ENCODE assay signal across 8 cellular contexts in genomic region chr14:92460916-92461579, GRCh38. TPM values are rescaled to one million over a fixed set of nuclear protein-coding genes. Genes with fewer than 3 reads are reported as not detected.
DNase-seq lines count a peak whose midpoint lies in the region; ATAC-seq and TF ChIP-seq lines count a peak whose summit lies in the region.

No MANE protein-coding gene starts in this region.

- peak overlapping the region in 3 of 59 donors; percentile 12 to 35 (median 14) for H3K27ac ChIP-seq in dorsolateral prefrontal cortex

- ATAC-seq in activated naive CD8-positive, alpha-beta T cell treated with anti-CD3 and anti-CD28 coated beads, Interleukin-2, amount 50 U/mL, for 24 hours = peak; percentile 65

- no peaks in the 10 kb centered on the region for H3K36me3 Mint-ChIP-seq in activated naive CD8-positive, alpha-beta T cell treated with anti-CD3 and anti-CD28 coated beads, Interleukin-2, amount 50 U/mL, for 24 hours (ENCODE audit: low read depth)

- peaks cover 30% of the 10 kb centered on the region for H3K4me1 Mint-ChIP-seq in activated naive CD8-positive, alpha-beta T cell treated with anti-CD3 and anti-CD28 coated beads, Interleukin-2, amount 50 U/mL, for 24 hours

- no peaks in the 10 kb centered on the region for H3K36me3 ChIP-seq in MG63

- peaks cover 80% of the 10 kb centered on the region for H3K4me1 ChIP-seq in mononuclear cell (ENCODE audit: insufficient read depth, low read length)

- H3K9me3 ChIP-seq in mononuclear cell (ENCODE audit: low read depth, low read length) (no peaks in the 10 kb centered on the region), MG63 (no peaks in the 10 kb centered on the region)

- peak; percentile 14 for DNase-seq in GDM1 (lab: John Stamatoyannopoulos, UW)
- DNase-seq in HFF-Myc (ENCODE audit: extremely low read depth, low read depth) = peak; percentile 69
- no peak for DNase-seq in activated naive CD8-positive, alpha-beta T cell treated with anti-CD3 and anti-CD28 coated beads, Interleukin-2, amount 50 U/mL, for 24 hours
- DNase-seq in dorsolateral prefrontal cortex = no peak
- no peak for DNase-seq in NCI-H526 treated with DMSO at 0.1 percent for 48 hours (lab: John Stamatoyannopoulos, UW)
- DNase-seq in activated CD4-positive, alpha-beta T cell treated with anti-CD3 and anti-CD28 coated beads for 4 hours = no peak
- no peak for DNase-seq in MG63

- no peaks in the 10 kb centered on the region for H3K9me3 Mint-ChIP-seq in activated naive CD8-positive, alpha-beta T cell treated with anti-CD3 and anti-CD28 coated beads, Interleukin-2, amount 50 U/mL, for 24 hours

- H3K27me3 ChIP-seq in mononuclear cell (ENCODE audit: insufficient read depth, low read length) (no peaks in the 10 kb centered on the region), dorsolateral prefrontal cortex (no peaks in the 10 kb centered on the region), MG63 (no peaks in the 10 kb centered on the region)

- no peak for TF ChIP-seq CTCF in HFF-Myc (IDR thresholded peaks at IDR 0.05; ENCODE audit: low read depth, low read length, missing control alignments)
- TF ChIP-seq CTCF in dorsolateral prefrontal cortex (IDR thresholded peaks at IDR 0.05 in 54 of 56, conservative IDR thresholded peaks at IDR 0.05 in 2 of 56; ENCODE audit: low read depth in 1 of 56, partially characterized antibody in 56 of 56) = no peak

- H3K27me3 Mint-ChIP-seq in activated naive CD8-positive, alpha-beta T cell treated with anti-CD3 and anti-CD28 coated beads, Interleukin-2, amount 50 U/mL, for 24 hours = no peaks in the 10 kb centered on the region

- H3K27ac Mint-ChIP-seq in activated naive CD8-positive, alpha-beta T cell treated with anti-CD3 and anti-CD28 coated beads, Interleukin-2, amount 50 U/mL, for 24 hours = peak overlapping the region; percentile 15

- H3K4me3 ChIP-seq in HFF-Myc (replicated peaks; ENCODE audit: low read depth, low read length) (no peak overlapping the region), mononuclear cell (ENCODE audit: low read length) (peak overlapping the region; percentile 43), dorsolateral prefrontal cortex (peak overlapping the region in 2 of 59 donors; percentile 5 to 20), MG63 (no peak overlapping the region)

- intact Hi-C loops in dorsolateral prefrontal cortex (cut with DNase I) = no loop called here

- no peak overlapping the region for H3K4me3 Mint-ChIP-seq in activated naive CD8-positive, alpha-beta T cell treated with anti-CD3 and anti-CD28 coated beads, Interleukin-2, amount 50 U/mL, for 24 hours

RNA-seq across cellular contexts. Expression of gene RIN3, which starts 52.5 kb away (rescaled TPM):
- total RNA-seq in mononuclear cell = 48.8 TPM
- total RNA-seq in dorsolateral prefrontal cortex = 10 to 100 TPM in 75 of 120 experiments, 1 to 10 TPM in 45; 4.9 to 26.2 (median 11.7) TPM
- 1.4 and 2.2 TPM in 2 replicates for total RNA-seq in MG63 (2014; rRNA removed; shearing (Covaris generic); ENCODE audit: low replicate concordance)

Comparison
In these comparisons a context has a peak if more than half of its experiments do, and no peak if none do; other contexts are left out.
1. DNase-seq: peak in GDM1 (single experiment) and HFF-Myc (single experiment); none in activated naive CD8-positive, alpha-beta T cell treated with anti-CD3 and anti-CD28 coated beads, Interleukin-2, amount 50 U/mL, for 24 hours (single experiment), dorsolateral prefrontal cortex (0 of 10), NCI-H526 treated with DMSO at 0.1 percent for 48 hours (single experiment), activated CD4-positive, alpha-beta T cell treated with anti-CD3 and anti-CD28 coated beads for 4 hours (0 of 2) and MG63 (single experiment).